Comparison of ENCODE assay signal across 8 cellular contexts in the genomic region with DNA sequence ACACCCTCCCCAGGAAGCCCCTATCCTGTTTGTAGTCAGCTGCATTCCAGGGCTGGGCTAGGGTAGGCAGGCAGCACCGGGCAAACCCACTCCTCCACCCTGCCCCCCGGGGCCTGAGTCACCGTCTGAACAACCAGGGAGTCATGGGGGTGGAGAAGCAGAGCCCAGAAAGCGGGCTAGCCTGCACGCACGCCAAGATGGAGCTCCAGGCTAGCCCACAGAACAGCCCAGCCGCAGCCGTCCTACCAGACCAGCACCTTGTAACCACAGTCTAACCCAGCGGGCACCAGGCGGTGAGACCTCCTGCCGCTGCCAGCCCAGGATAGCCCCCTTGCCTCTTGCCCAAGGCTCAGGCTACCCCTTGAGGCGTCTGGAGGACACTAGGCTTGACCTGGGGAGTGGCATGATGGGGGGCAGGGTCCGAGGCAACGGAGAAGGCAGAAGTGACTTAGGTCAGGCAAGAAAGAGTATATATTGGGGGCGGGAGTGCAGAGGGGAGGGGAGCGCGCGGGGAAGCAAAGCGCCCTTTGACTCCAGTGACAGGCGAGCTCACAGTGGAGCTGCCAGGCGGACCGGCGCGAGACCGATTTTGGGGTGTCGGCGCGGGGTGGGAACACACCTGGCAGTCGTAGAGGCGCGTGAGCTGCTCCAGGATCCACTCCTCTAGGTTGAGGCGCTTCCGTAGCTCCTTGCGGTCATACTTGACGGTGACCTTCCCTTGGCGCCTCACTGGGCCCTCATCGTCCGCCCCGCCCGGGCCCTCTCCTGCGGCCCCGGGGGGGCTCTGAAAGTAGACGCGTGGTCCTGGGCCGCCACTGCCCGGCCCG. TPM values are rescaled to one million over a fixed set of nuclear protein-coding genes. Genes with fewer than 3 reads are reported as not detected.
DNase-seq lines count a peak whose midpoint lies in the region; ATAC-seq and FAIRE-seq lines count a peak whose summit lies in the region.

No MANE protein-coding gene starts in this region.

- peaks cover 10% of the 10 kb centered on the region for H3K36me3 ChIP-seq in H7 (replicated peaks; ENCODE audit: control insufficient read depth, insufficient read depth, low read length)

- no peak for FAIRE-seq in RCC 7860 (lab: Jason Lieb, UNC)

- intact Hi-C loops in posterior vena cava (cut with DNase I): loop anchor here in 1 of 2 donors (10.0 kb wide), 1 partner anchor 59 kb away; a partner anchor contains a TSS

- H3K27me3 ChIP-seq in H7 (ENCODE audit: control insufficient read depth, insufficient read depth, low read length): no peaks in the 10 kb centered on the region

- no peak for ATAC-seq in GM21825 (IDR thresholded peaks at IDR 0.05; ENCODE audit: unreplicated experiment)

- peak overlapping the region; percentile 95 for H3K4me3 ChIP-seq in H7 (ENCODE audit: insufficient read depth, low read depth, low read length)

- DNase-seq in 8988T (peak; percentile 95), H7 (peak; percentile 77), RCC 7860 (ENCODE audit: low spot score) (peak; percentile 89), glomerular visceral epithelial cell (ENCODE audit: extremely low spot score) (peak; percentile 85), posterior vena cava (ENCODE audit: low spot score) (peak; percentile 95), SHP77 treated with DMSO at 0.1 percent for 48 hours (lab: John Stamatoyannopoulos, UW) (no peak)
- DNase-seq in activated gamma-delta T cell treated with anti-CD3 and anti-CD28 coated beads, Interleukin-2, amount 50 U/mL, for 16 hours (ENCODE audit: low read depth): peak; percentile 68

RNA-seq across cellular contexts. Expression of a gene that starts 0.7 kb away (rescaled TPM):
- total RNA-seq in H7 (2014; rRNA removed; shearing (Covaris generic)): 461 and 540 TPM in 2 replicates
- 100 to 1,000 TPM; 102 to 190 TPM for total RNA-seq in posterior vena cava

RNA-seq across cellular contexts. Expression of a gene that starts 5.1 kb away (rescaled TPM):
- 62.0 and 63.8 TPM in 2 replicates for total RNA-seq in H7 (2014; rRNA removed; shearing (Covaris generic))
- total RNA-seq in posterior vena cava: 10 to 100 TPM; 50.6 to 56.7 TPM

RNA-seq across cellular contexts. Expression of a gene that starts 5.3 kb away (rescaled TPM):
- 70.0 and 87.0 TPM in 2 replicates for total RNA-seq in H7 (2014; rRNA removed; shearing (Covaris generic))
- total RNA-seq in posterior vena cava: 10 to 100 TPM; 26.1 to 28.3 TPM

RNA-seq across cellular contexts. Expression of a gene that starts 11.6 kb away (rescaled TPM):
- 17.6 and 22.4 TPM in 2 replicates for total RNA-seq in H7 (2014; rRNA removed; shearing (Covaris generic))
- total RNA-seq in posterior vena cava: 100 to 1,000 TPM; 163 to 190 TPM

RNA-seq across cellular contexts. Expression of a gene that starts 15.7 kb away (rescaled TPM):
- total RNA-seq in H7 (2014; rRNA removed; shearing (Covaris generic)): 12.0 and 18.0 TPM in 2 replicates
- total RNA-seq in posterior vena cava: 10 to 100 TPM; 16.1 to 21.3 TPM
